ENCODE assay signal across 9 cellular contexts in the genomic region with DNA sequence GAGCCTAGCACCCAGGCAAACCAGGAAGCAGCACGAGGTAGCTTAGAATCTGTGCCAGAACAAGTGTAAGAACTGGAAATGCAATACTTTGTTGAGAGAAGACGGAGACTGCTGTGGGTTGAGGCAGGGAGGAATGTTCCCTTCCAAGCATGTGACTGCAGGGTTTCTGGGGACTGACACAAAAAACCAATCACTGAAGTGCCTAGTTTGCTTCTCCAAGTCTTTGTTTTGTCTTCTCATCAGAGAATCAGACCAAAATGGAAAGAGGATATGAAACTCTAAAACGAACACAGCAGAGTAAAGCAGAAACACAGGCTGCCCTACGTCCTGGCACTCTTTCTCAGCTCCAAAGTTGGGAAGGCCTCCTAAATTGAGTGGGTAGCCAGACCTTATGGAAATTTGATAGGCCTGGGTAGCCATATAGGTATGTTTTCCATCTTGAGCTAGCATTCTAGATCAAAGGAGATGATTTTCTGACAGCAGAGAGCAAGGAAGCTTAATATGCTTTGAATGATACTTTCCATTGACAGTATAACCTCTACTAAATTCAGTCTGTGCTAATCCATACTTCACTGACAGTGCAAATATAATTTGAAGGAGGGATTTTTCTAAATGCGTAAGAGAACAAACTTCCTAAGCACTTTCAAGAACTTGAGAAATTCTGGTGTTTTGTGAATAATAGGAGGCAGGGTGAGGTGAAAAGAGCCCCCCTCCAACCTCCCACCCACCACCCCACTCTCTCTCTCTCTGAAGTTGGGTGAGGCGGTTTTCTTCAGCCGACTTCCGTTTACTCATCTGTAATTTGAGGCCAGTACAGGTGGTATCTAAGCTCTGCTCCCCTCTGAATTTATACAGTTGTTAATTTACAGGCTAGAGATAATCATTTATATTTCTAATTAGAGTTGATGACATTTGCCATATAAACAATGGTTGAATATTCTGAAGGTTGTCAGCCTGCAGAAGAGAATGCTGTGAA. TPM values are rescaled to one million over a fixed set of nuclear protein-coding genes. Genes with fewer than 3 reads are reported as not detected.
DNase-seq lines count a peak whose midpoint lies in the region; ATAC-seq and TF ChIP-seq lines count a peak whose summit lies in the region.
"Had no signal": no experiment of that assay in that cellular context is flagged by ENCODE, and none has a peak within 500 bp of the region (broad histone marks: within the 10 kb centered on the region; RNA-seq: fewer than 3 reads in every experiment).

No MANE protein-coding gene starts in this region.

- H3K9me3 ChIP-seq in esophagus squamous epithelium: no peaks in the 10 kb centered on the region

- ATAC-seq in GM21381 (IDR thresholded peaks at IDR 0.05; ENCODE audit: unreplicated experiment) (peak; percentile 83), HG03565 (IDR thresholded peaks at IDR 0.05; ENCODE audit: unreplicated experiment) (peak; percentile 84), left lobe of liver (no peak)

- TF ChIP-seq POLR2A in esophagus squamous epithelium (IDR thresholded peaks at IDR 0.05): peak in 1 of 4 donors; percentile 44
- no peak for TF ChIP-seq POLR2A in erythroblast (IDR thresholded peaks at IDR 0.05; ENCODE audit: low read length)

- 63 to 65% methylated on average over 8 of the region's 8 CpGs for WGBS in esophagus squamous epithelium, 2 donors

- H3K4me1 Mint-ChIP-seq in CD14-positive monocyte: peaks cover 90% of the 10 kb centered on the region

- intact Hi-C loops in CD14-positive monocyte (cut with micrococcal nuclease): loop anchor here in 1 of 2 donors (10.0 kb wide), 1 partner anchor 647 kb away; no protein-coding TSS in a partner anchor
- intact Hi-C loops in esophagus squamous epithelium (cut with DNase I): no loop called here

- H3K4me1 ChIP-seq in esophagus squamous epithelium: peaks cover 20 to 99% (median 20%) of the 10 kb centered on the region in 3 donors

- H3K9me3 Mint-ChIP-seq in CD14-positive monocyte: no peaks in the 10 kb centered on the region

- peak overlapping the region; percentile 78 to 95 (median 91) for H3K27ac Mint-ChIP-seq in CD14-positive monocyte

- peaks cover 38 to 42% of the 10 kb centered on the region in 2 donors for H3K36me3 Mint-ChIP-seq in CD14-positive monocyte

- H3K4me3 Mint-ChIP-seq in CD14-positive monocyte: peak overlapping the region; percentile 86 to 96

- H3K27ac ChIP-seq in esophagus squamous epithelium: peak overlapping the region in 3 of 4 donors; percentile 42 to 93 (median 56)

- no peaks in the 10 kb centered on the region for H3K27me3 Mint-ChIP-seq in CD14-positive monocyte (ENCODE audit: low read depth in 3 of 3)

- peak overlapping the region in 3 of 4 donors; percentile 22 to 71 (median 71) for H3K4me3 ChIP-seq in esophagus squamous epithelium

- DNase-seq in CD14-positive monocyte (ENCODE audit: low spot score) (peak; percentile 52), esophagus squamous epithelium (lab: John Stamatoyannopoulos, UW) (no peak), D341Med (ENCODE audit: low spot score) (no peak), retina (no peak), left lobe of liver (ENCODE audit: low spot score) (no peak), erythroblast (lab: John Stamatoyannopoulos, UW) (no peak)
- DNase-seq: DND-41 had no signal

- peaks cover 0 to 11% (median 0%) of the 10 kb centered on the region in 3 donors for H3K36me3 ChIP-seq in esophagus squamous epithelium

- no peak for TF ChIP-seq CTCF in CD14-positive monocyte (IDR thresholded peaks at IDR 0.05)
- no peak for TF ChIP-seq CTCF in esophagus squamous epithelium (IDR thresholded peaks at IDR 0.05)

- H3K27me3 ChIP-seq in esophagus squamous epithelium: no peaks in the 10 kb centered on the region

RNA-seq across cellular contexts. Expression of gene ADRB2, which starts 5.5 kb away (rescaled TPM):
- polyA plus RNA-seq in CD14-positive monocyte: 10 to 100 TPM in 1 of 2 donors, 1 to 10 TPM in 1; 6.8 to 10.9 TPM
- total RNA-seq in esophagus squamous epithelium (10 to 100 TPM; 10.2 to 19.5 (median 11.9) TPM), left lobe of liver (1.6 TPM)
